1 cellular context compared by ENCODE assay signal in genomic region chr5:62305358-62305714, GRCh38.
A peak's percentile ranks its signal among the peaks of the same experiment; 100 is the strongest.
TF ChIP-seq lines count a peak whose summit lies in the region.

No MANE protein-coding gene starts in this region.

TF ChIP-seq in GM12878, 131 proteins besides CTCF, POLR2A, EP300 and RAD21 (continued from another document):
- TF ChIP-seq BCL3 (IDR thresholded peaks at IDR 0.05; ENCODE audit: borderline replicate concordance, insufficient read depth, low read depth, low read length, poor library complexity, severe bottlenecking) (no peak), ZBTB40 (IDR thresholded peaks at IDR 0.05; ENCODE audit: borderline replicate concordance) (peak; percentile 47), ATF2 (IDR thresholded peaks at IDR 0.05; ENCODE audit: low read length) (no peak), ESRRA (IDR thresholded peaks at IDR 0.05; ENCODE audit: low read length) (no peak), SMARCA5 (IDR thresholded peaks at IDR 0.05) (0 out of 2 replicates have a peak, but pooled peaks have one; percentile 15), ZNF687 (IDR thresholded peaks at IDR 0.05) (no peak), RB1 (IDR thresholded peaks at IDR 0.05; ENCODE audit: borderline replicate concordance) (no peak), JUNB (IDR thresholded peaks at IDR 0.05) (no peak), RBBP5 (conservative IDR thresholded peaks at IDR 0.05) (no peak), NFYA (IDR thresholded peaks at IDR 0.05; ENCODE audit: borderline replicate concordance, low read depth, low read length) (no peak), ZBTB4 (CRISPR knock-in tag; IDR thresholded peaks at IDR 0.05) (no peak), ZNF384 (IDR thresholded peaks at IDR 0.05; ENCODE audit: borderline replicate concordance, low read depth, low read length) (no peak), NR2C1 (IDR thresholded peaks at IDR 0.05) (no peak), IRF3 (IDR thresholded peaks at IDR 0.05) (no peak), IRF4 (IDR thresholded peaks at IDR 0.05; ENCODE audit: low read depth, low read length) (no peak)
TF ChIP-seq in GM12878: peak in this region for 3.
